ENCODE assay signal across 8 cellular contexts in genomic region chr5:112174959-112175594, GRCh38.
DNase-seq lines count a peak whose midpoint lies in the region; ATAC-seq and TF ChIP-seq lines count a peak whose summit lies in the region.

No MANE protein-coding gene starts in this region.

- H3K36me3 ChIP-seq in heart right ventricle: peaks cover 0 to 38% (median 7%) of the 10 kb centered on the region in 9 donors

- peak; percentile 45 to 87 (median 69) for TF ChIP-seq CTCF in heart right ventricle (IDR thresholded peaks at IDR 0.05)

- H3K27me3 Mint-ChIP-seq in activated naive CD4-positive, alpha-beta T cell treated with anti-CD3 and anti-CD28 coated beads, Interleukin-2, amount 10 ng/mL, durations not matched to agents 7 days and 5 days: peaks cover 4% of the 10 kb centered on the region

- no peak overlapping the region for H3K4me3 Mint-ChIP-seq in activated naive CD4-positive, alpha-beta T cell treated with anti-CD3 and anti-CD28 coated beads, Interleukin-2, amount 10 ng/mL, durations not matched to agents 7 days and 5 days

- no peaks in the 10 kb centered on the region for H3K27me3 ChIP-seq in heart right ventricle

- no peak overlapping the region for H3K27ac ChIP-seq in heart right ventricle

- H3K4me1 ChIP-seq in heart right ventricle: peaks cover 0 to 6% (median 0%) of the 10 kb centered on the region in 9 donors

- H3K4me1 Mint-ChIP-seq in activated naive CD4-positive, alpha-beta T cell treated with anti-CD3 and anti-CD28 coated beads, Interleukin-2, amount 10 ng/mL, durations not matched to agents 7 days and 5 days: no peaks in the 10 kb centered on the region

- H3K4me3 ChIP-seq in heart right ventricle: no peak overlapping the region

- peak; percentile 47 for DNase-seq in DMS79 treated with DMSO at 0.1 percent for 48 hours (lab: John Stamatoyannopoulos, UW)
- DNase-seq in NCI-H526 treated with DMSO at 0.1 percent for 48 hours (lab: John Stamatoyannopoulos, UW): peak; percentile 28
- DNase-seq in activated naive CD4-positive, alpha-beta T cell treated with anti-CD3 and anti-CD28 coated beads, Interleukin-2, amount 10 ng/mL, durations not matched to agents 7 days and 5 days: peak; percentile 49
- peak in 1 of 2 donors; percentile 40 for DNase-seq in heart right ventricle
- no peak for DNase-seq in sciatic nerve (ENCODE audit: low spot score)

- ATAC-seq in GM19452 (IDR thresholded peaks at IDR 0.05; ENCODE audit: unreplicated experiment) (peak; percentile 88), HG03457 (IDR thresholded peaks at IDR 0.05; ENCODE audit: unreplicated experiment) (peak; percentile 77), heart right ventricle (peak; percentile 46 to 78 (median 65)), sciatic nerve (peak; percentile 67), GM21737 (IDR thresholded peaks at IDR 0.05; ENCODE audit: unreplicated experiment) (no peak)

- H3K27ac Mint-ChIP-seq in activated naive CD4-positive, alpha-beta T cell treated with anti-CD3 and anti-CD28 coated beads, Interleukin-2, amount 10 ng/mL, durations not matched to agents 7 days and 5 days: no peak overlapping the region

- no peaks in the 10 kb centered on the region for H3K9me3 ChIP-seq in heart right ventricle

- CTCF ChIA-PET in activated naive CD4-positive, alpha-beta T cell treated with anti-CD3 and anti-CD28 coated beads, Interleukin-2, amount 10 ng/mL, durations not matched to agents 7 days and 5 days (lab: Charles Lee): interaction anchor here (0.5 to 3.8 kb wide), 14 partner anchors 8 to 753 kb away, joined by 3 to 29 read pairs (median 4); partner anchors contain the start of gene EPB41L4A

- no peaks in the 10 kb centered on the region for H3K9me3 Mint-ChIP-seq in activated naive CD4-positive, alpha-beta T cell treated with anti-CD3 and anti-CD28 coated beads, Interleukin-2, amount 10 ng/mL, durations not matched to agents 7 days and 5 days

- no peaks in the 10 kb centered on the region for H3K36me3 Mint-ChIP-seq in activated naive CD4-positive, alpha-beta T cell treated with anti-CD3 and anti-CD28 coated beads, Interleukin-2, amount 10 ng/mL, durations not matched to agents 7 days and 5 days

- intact Hi-C loops in heart right ventricle (cut with DNase I): loop anchor here in 8 of 10 donors (1.0 to 10.0 kb wide), 6 partner anchors 245 to 580 kb away; no protein-coding TSS in a partner anchor
- intact Hi-C loops in sciatic nerve (cut with DNase I): no loop called here

- WGBS in heart right ventricle, 2 donors: 35 to 38% methylated on average over 8 of the region's 8 CpGs
